1 cellular context compared by ENCODE assay signal in genomic region chr3:154139996-154140436, GRCh38.
A peak's percentile ranks its signal among the peaks of the same experiment; 100 is the strongest.
TF ChIP-seq lines count a peak whose summit lies in the region.

No MANE protein-coding gene starts in this region.

TF ChIP-seq in liver, 16 proteins besides CTCF, POLR2A, EP300 and RAD21 (continued from another document):
- TF ChIP-seq, protein P1, sequence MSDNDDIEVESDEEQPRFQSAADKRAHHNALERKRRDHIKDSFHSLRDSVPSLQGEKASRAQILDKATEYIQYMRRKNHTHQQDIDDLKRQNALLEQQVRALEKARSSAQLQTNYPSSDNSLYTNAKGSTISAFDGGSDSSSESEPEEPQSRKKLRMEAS (IDR thresholded peaks at IDR 0.05) = peak; percentile 69
- TF ChIP-seq HNF4G (IDR thresholded peaks at IDR 0.05) = peak; percentile 92
- TF ChIP-seq, protein P2, sequence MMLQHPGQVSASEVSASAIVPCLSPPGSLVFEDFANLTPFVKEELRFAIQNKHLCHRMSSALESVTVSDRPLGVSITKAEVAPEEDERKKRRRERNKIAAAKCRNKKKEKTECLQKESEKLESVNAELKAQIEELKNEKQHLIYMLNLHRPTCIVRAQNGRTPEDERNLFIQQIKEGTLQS (IDR thresholded peaks at IDR 0.05) = peak; percentile 75
- TF ChIP-seq YY1 (IDR thresholded peaks at IDR 0.05) = peak; percentile 68
- peak; percentile 76 to 83 for TF ChIP-seq RXRA (IDR thresholded peaks at IDR 0.05)
- TF ChIP-seq, protein P3, sequence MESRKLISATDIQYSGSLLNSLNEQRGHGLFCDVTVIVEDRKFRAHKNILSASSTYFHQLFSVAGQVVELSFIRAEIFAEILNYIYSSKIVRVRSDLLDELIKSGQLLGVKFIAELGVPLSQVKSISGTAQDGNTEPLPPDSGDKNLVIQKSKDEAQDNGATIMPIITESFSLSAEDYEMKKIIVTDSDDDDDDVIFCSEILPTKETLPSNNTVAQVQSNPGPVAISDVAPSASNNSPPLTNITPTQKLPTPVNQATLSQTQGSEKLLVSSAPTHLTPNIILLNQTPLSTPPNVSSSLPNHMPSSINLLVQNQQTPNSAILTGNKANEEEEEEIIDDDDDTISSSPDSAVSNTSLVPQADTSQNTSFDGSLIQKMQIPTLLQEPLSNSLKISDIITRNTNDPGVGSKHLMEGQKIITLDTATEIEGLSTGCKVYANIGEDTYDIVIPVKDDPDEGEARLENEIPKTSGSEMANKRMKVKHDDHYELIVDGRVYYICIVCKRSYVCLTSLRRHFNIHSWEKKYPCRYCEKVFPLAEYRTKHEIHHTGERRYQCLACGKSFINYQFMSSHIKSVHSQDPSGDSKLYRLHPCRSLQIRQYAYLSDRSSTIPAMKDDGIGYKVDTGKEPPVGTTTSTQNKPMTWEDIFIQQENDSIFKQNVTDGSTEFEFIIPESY (IDR thresholded peaks at IDR 0.05) = peak; percentile 88
- peak; percentile 80 for TF ChIP-seq FOXA1 (IDR thresholded peaks at IDR 0.05)
- no peak for TF ChIP-seq NR2F2 (IDR thresholded peaks at IDR 0.05)
- TF ChIP-seq EGR1 (IDR thresholded peaks at IDR 0.05; ENCODE audit: low read depth in 2 of 2) = peak in 1 of 2 donors; percentile 55
